Comparison of ENCODE assay signal across 1 cellular context in the genomic region with DNA sequence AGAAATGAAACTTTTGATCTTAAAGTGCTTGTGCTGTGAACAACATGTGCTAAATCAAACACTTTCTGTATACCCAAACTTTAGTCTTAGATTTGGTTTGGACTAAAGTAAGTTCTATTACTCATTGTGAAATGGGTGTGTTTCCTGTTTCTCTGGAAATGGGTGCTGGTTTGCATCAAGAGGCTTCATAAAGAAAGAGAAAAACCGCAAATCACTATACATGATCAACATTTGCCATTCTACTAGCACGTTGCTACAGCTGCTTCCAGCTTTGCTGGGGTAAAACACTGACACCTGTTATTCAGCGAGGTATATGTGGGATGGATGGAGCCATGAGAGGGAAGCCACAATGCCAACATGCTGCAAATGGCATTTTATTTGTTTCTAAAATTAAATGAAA.
TF ChIP-seq lines count a peak whose summit lies in the region.

No MANE protein-coding gene starts in this region.

TF ChIP-seq in GM12878, 131 proteins besides CTCF, POLR2A, EP300 and RAD21 (continued from another document and continues in another):
- TF ChIP-seq, protein P1, sequence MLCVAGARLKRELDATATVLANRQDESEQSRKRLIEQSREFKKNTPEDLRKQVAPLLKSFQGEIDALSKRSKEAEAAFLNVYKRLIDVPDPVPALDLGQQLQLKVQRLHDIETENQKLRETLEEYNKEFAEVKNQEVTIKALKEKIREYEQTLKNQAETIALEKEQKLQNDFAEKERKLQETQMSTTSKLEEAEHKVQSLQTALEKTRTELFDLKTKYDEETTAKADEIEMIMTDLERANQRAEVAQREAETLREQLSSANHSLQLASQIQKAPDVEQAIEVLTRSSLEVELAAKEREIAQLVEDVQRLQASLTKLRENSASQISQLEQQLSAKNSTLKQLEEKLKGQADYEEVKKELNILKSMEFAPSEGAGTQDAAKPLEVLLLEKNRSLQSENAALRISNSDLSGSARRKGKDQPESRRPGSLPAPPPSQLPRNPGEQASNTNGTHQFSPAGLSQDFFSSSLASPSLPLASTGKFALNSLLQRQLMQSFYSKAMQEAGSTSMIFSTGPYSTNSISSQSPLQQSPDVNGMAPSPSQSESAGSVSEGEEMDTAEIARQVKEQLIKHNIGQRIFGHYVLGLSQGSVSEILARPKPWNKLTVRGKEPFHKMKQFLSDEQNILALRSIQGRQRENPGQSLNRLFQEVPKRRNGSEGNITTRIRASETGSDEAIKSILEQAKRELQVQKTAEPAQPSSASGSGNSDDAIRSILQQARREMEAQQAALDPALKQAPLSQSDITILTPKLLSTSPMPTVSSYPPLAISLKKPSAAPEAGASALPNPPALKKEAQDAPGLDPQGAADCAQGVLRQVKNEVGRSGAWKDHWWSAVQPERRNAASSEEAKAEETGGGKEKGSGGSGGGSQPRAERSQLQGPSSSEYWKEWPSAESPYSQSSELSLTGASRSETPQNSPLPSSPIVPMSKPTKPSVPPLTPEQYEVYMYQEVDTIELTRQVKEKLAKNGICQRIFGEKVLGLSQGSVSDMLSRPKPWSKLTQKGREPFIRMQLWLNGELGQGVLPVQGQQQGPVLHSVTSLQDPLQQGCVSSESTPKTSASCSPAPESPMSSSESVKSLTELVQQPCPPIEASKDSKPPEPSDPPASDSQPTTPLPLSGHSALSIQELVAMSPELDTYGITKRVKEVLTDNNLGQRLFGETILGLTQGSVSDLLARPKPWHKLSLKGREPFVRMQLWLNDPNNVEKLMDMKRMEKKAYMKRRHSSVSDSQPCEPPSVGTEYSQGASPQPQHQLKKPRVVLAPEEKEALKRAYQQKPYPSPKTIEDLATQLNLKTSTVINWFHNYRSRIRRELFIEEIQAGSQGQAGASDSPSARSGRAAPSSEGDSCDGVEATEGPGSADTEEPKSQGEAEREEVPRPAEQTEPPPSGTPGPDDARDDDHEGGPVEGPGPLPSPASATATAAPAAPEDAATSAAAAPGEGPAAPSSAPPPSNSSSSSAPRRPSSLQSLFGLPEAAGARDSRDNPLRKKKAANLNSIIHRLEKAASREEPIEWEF (IDR thresholded peaks at IDR 0.05; ENCODE audit: insufficient replicate concordance, low read depth, low read length), result no peak
- TF ChIP-seq ZZZ3 (IDR thresholded peaks at IDR 0.05; ENCODE audit: control insufficient read depth, insufficient read length, low read depth) (no peak), EZH2 (IDR thresholded peaks at IDR 0.05; ENCODE audit: borderline replicate concordance, control insufficient read depth, low read depth, low read length) (no peak), SPI1 (IDR thresholded peaks at IDR 0.05; ENCODE audit: borderline replicate concordance, insufficient read depth, low read depth, low read length) (no peak), NR2C2 (IDR thresholded peaks at IDR 0.05; ENCODE audit: borderline replicate concordance, control insufficient read depth, insufficient read length, low read depth) (no peak), SUPT20H (IDR thresholded peaks at IDR 0.05; ENCODE audit: borderline replicate concordance, control insufficient read depth, low read depth, low read length) (no peak), ZNF24 (IDR thresholded peaks at IDR 0.05) (no peak), EED (IDR thresholded peaks at IDR 0.05; ENCODE audit: low read depth) (peak; percentile 71), TCF3 (IDR thresholded peaks at IDR 0.05; ENCODE audit: borderline replicate concordance, insufficient read depth, low read depth, low read length) (peak; percentile 97), KLF5 (IDR thresholded peaks at IDR 0.05; ENCODE audit: partially characterized antibody) (no peak), SIN3A (IDR thresholded peaks at IDR 0.05; ENCODE audit: low read depth, low read length) (no peak), PML (IDR thresholded peaks at IDR 0.05; ENCODE audit: low read length) (no peak; the same call in 1 of the 2 replicates), KDM1A (IDR thresholded peaks at IDR 0.05; ENCODE audit: borderline replicate concordance) (no peak), SREBF2 (IDR thresholded peaks at IDR 0.05; ENCODE audit: low read length) (no peak), TAF1 (IDR thresholded peaks at IDR 0.05; ENCODE audit: borderline replicate concordance, low read depth, low read length) (no peak), FOXM1 (IDR thresholded peaks at IDR 0.05; ENCODE audit: low read depth, low read length) (peak; percentile 93), ZBED1 (IDR thresholded peaks at IDR 0.05; ENCODE audit: borderline replicate concordance) (peak; percentile 80; the same call in 1 of the 2 replicates), ZNF274 (IDR thresholded peaks at IDR 0.05; ENCODE audit: insufficient read depth, insufficient read length) (no peak), NFXL1 (IDR thresholded peaks at IDR 0.05; ENCODE audit: borderline replicate concordance) (no peak), PAX8 (IDR thresholded peaks at IDR 0.05) (no peak)
- TF ChIP-seq, protein P2, sequence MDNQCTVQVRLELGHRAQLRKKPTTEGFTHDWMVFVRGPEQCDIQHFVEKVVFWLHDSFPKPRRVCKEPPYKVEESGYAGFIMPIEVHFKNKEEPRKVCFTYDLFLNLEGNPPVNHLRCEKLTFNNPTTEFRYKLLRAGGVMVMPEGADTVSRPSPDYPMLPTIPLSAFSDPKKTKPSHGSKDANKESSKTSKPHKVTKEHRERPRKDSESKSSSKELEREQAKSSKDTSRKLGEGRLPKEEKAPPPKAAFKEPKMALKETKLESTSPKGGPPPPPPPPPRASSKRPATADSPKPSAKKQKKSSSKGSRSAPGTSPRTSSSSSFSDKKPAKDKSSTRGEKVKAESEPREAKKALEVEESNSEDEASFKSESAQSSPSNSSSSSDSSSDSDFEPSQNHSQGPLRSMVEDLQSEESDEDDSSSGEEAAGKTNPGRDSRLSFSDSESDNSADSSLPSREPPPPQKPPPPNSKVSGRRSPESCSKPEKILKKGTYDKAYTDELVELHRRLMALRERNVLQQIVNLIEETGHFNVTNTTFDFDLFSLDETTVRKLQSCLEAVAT (IDR thresholded peaks at IDR 0.05), result no peak
- TF ChIP-seq, protein P3, sequence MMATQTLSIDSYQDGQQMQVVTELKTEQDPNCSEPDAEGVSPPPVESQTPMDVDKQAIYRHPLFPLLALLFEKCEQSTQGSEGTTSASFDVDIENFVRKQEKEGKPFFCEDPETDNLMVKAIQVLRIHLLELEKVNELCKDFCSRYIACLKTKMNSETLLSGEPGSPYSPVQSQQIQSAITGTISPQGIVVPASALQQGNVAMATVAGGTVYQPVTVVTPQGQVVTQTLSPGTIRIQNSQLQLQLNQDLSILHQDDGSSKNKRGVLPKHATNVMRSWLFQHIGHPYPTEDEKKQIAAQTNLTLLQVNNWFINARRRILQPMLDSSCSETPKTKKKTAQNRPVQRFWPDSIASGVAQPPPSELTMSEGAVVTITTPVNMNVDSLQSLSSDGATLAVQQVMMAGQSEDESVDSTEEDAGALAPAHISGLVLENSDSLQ (IDR thresholded peaks at IDR 0.05), result no peak
- TF ChIP-seq, protein P4, sequence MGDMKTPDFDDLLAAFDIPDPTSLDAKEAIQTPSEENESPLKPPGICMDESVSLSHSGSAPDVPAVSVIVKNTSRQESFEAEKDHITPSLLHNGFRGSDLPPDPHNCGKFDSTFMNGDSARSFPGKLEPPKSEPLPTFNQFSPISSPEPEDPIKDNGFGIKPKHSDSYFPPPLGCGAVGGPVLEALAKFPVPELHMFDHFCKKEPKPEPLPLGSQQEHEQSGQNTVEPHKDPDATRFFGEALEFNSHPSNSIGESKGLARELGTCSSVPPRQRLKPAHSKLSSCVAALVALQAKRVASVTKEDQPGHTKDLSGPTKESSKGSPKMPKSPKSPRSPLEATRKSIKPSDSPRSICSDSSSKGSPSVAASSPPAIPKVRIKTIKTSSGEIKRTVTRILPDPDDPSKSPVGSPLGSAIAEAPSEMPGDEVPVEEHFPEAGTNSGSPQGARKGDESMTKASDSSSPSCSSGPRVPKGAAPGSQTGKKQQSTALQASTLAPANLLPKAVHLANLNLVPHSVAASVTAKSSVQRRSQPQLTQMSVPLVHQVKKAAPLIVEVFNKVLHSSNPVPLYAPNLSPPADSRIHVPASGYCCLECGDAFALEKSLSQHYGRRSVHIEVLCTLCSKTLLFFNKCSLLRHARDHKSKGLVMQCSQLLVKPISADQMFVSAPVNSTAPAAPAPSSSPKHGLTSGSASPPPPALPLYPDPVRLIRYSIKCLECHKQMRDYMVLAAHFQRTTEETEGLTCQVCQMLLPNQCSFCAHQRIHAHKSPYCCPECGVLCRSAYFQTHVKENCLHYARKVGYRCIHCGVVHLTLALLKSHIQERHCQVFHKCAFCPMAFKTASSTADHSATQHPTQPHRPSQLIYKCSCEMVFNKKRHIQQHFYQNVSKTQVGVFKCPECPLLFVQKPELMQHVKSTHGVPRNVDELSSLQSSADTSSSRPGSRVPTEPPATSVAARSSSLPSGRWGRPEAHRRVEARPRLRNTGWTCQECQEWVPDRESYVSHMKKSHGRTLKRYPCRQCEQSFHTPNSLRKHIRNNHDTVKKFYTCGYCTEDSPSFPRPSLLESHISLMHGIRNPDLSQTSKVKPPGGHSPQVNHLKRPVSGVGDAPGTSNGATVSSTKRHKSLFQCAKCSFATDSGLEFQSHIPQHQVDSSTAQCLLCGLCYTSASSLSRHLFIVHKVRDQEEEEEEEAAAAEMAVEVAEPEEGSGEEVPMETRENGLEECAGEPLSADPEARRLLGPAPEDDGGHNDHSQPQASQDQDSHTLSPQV (IDR thresholded peaks at IDR 0.05), result no peak
- TF ChIP-seq, protein P5, sequence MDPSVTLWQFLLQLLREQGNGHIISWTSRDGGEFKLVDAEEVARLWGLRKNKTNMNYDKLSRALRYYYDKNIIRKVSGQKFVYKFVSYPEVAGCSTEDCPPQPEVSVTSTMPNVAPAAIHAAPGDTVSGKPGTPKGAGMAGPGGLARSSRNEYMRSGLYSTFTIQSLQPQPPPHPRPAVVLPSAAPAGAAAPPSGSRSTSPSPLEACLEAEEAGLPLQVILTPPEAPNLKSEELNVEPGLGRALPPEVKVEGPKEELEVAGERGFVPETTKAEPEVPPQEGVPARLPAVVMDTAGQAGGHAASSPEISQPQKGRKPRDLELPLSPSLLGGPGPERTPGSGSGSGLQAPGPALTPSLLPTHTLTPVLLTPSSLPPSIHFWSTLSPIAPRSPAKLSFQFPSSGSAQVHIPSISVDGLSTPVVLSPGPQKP (IDR thresholded peaks at IDR 0.05; ENCODE audit: low read depth, low read length), result no peak
- TF ChIP-seq, protein P6, sequence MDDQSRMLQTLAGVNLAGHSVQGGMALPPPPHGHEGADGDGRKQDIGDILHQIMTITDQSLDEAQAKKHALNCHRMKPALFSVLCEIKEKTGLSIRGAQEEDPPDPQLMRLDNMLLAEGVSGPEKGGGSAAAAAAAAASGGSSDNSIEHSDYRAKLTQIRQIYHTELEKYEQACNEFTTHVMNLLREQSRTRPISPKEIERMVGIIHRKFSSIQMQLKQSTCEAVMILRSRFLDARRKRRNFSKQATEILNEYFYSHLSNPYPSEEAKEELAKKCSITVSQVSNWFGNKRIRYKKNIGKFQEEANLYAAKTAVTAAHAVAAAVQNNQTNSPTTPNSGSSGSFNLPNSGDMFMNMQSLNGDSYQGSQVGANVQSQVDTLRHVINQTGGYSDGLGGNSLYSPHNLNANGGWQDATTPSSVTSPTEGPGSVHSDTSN (IDR thresholded peaks at IDR 0.05; ENCODE audit: insufficient replicate concordance, low read depth, low read length), result no peak
- TF ChIP-seq, protein P7, sequence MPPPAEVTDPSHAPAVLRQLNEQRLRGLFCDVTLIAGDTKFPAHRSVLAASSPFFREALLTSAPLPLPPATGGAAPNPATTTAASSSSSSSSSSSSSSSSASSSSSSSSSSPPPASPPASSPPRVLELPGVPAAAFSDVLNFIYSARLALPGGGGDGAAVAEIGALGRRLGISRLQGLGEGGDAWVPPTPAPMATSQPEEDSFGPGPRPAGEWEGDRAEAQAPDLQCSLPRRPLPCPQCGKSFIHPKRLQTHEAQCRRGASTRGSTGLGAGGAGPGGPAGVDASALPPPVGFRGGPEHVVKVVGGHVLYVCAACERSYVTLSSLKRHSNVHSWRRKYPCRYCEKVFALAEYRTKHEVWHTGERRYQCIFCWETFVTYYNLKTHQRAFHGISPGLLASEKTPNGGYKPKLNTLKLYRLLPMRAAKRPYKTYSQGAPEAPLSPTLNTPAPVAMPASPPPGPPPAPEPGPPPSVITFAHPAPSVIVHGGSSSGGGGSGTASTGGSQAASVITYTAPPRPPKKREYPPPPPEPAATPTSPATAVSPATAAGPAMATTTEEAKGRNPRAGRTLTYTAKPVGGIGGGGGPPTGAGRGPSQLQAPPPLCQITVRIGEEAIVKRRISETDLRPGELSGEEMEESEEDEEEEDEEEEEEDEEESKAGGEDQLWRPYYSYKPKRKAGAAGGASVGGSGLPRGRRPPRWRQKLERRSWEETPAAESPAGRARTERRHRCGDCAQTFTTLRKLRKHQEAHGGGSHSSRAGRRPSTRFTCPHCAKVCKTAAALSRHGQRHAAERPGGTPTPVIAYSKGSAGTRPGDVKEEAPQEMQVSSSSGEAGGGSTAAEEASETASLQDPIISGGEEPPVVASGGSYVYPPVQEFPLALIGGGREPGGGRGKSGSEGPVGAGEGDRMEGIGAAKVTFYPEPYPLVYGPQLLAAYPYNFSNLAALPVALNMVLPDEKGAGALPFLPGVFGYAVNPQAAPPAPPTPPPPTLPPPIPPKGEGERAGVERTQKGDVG (CRISPR knock-in tag; IDR thresholded peaks at IDR 0.05), result no peak
- TF ChIP-seq, protein P8, sequence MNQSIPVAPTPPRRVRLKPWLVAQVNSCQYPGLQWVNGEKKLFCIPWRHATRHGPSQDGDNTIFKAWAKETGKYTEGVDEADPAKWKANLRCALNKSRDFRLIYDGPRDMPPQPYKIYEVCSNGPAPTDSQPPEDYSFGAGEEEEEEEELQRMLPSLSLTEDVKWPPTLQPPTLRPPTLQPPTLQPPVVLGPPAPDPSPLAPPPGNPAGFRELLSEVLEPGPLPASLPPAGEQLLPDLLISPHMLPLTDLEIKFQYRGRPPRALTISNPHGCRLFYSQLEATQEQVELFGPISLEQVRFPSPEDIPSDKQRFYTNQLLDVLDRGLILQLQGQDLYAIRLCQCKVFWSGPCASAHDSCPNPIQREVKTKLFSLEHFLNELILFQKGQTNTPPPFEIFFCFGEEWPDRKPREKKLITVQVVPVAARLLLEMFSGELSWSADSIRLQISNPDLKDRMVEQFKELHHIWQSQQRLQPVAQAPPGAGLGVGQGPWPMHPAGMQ (IDR thresholded peaks at IDR 0.05; ENCODE audit: borderline replicate concordance), result no peak
- TF ChIP-seq, protein P9, sequence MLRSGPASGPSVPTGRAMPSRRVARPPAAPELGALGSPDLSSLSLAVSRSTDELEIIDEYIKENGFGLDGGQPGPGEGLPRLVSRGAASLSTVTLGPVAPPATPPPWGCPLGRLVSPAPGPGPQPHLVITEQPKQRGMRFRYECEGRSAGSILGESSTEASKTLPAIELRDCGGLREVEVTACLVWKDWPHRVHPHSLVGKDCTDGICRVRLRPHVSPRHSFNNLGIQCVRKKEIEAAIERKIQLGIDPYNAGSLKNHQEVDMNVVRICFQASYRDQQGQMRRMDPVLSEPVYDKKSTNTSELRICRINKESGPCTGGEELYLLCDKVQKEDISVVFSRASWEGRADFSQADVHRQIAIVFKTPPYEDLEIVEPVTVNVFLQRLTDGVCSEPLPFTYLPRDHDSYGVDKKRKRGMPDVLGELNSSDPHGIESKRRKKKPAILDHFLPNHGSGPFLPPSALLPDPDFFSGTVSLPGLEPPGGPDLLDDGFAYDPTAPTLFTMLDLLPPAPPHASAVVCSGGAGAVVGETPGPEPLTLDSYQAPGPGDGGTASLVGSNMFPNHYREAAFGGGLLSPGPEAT (IDR thresholded peaks at IDR 0.05; ENCODE audit: low read depth), result no peak
